Comparison of ENCODE assay signal across 1 cellular context in genomic region chr6:136775548-136775947, GRCh38.
TF ChIP-seq lines count a peak whose summit lies in the region.

No MANE protein-coding gene starts in this region.

TF ChIP-seq in HCT116, 20 proteins besides CTCF, POLR2A, EP300 and RAD21:
- TF ChIP-seq YY1 (IDR thresholded peaks at IDR 0.05; ENCODE audit: extremely low read depth, insufficient replicate concordance, low read depth, low read length) (no peak), SIN3A (IDR thresholded peaks at IDR 0.05; ENCODE audit: low read depth) (no peak), POLR2AphosphoS5 (IDR thresholded peaks at IDR 0.05; ENCODE audit: low read depth, low read length) (no peak), MAX (IDR thresholded peaks at IDR 0.05) (no peak), ZFX (IDR thresholded peaks at IDR 0.05) (no peak), EZH2 (IDR thresholded peaks at IDR 0.05) (no peak), TCF7L2 (IDR thresholded peaks at IDR 0.05; ENCODE audit: borderline replicate concordance, extremely low read depth, insufficient read depth, insufficient read length) (no peak), CEBPB (IDR thresholded peaks at IDR 0.05; ENCODE audit: low read depth) (no peak), ATF3 (IDR thresholded peaks at IDR 0.05) (no peak), SP1 (IDR thresholded peaks at IDR 0.05; ENCODE audit: low read depth) (no peak), EZH2phosphoT487 (IDR thresholded peaks at IDR 0.05; ENCODE audit: borderline replicate concordance) (no peak), EGR1 (IDR thresholded peaks at IDR 0.05; ENCODE audit: low read depth) (no peak), SRF (IDR thresholded peaks at IDR 0.05; ENCODE audit: low read depth) (no peak), ZNF274 (IDR thresholded peaks at IDR 0.05; ENCODE audit: low read depth, low read length) (no peak)
TF ChIP-seq in HCT116: peak in this region for 0.
